28 cellular contexts compared by ENCODE assay signal in genomic region chr3:140160553-140160952, GRCh38.
"Had no signal": no experiment of that assay in that cellular context is flagged by ENCODE, and none has a peak within 500 bp of the region (broad histone marks: within the 10 kb centered on the region; RNA-seq: fewer than 3 reads in every experiment).

No MANE protein-coding gene starts in this region.

- H3K4me1 Mint-ChIP-seq: activated B cell treated with CpG ODN at 0.5 μM for 24 hours; activated CD4-positive, alpha-beta T cell treated with anti-CD3 and anti-CD28 coated beads for 36 hours; naive thymus-derived CD4-positive, alpha-beta T cell had no signal

- H3K27me3 ChIP-seq: adrenal gland, ascending aorta, colonic mucosa, dorsolateral prefrontal cortex, gastrocnemius medialis, left lung, neural progenitor cell, sigmoid colon, spleen, upper lobe of left lung had no signal

- H3K36me3 Mint-ChIP-seq: activated naive CD8-positive, alpha-beta T cell; naive thymus-derived CD4-positive, alpha-beta T cell had no signal

- H3K4me2 ChIP-seq: neural progenitor cell had no signal

- H3K4me3 ChIP-seq: adrenal gland, ascending aorta, colonic mucosa, dorsolateral prefrontal cortex, gastrocnemius medialis, left lung, neural progenitor cell, sigmoid colon, spleen, thoracic aorta, upper lobe of left lung had no signal

- H3K9me3 ChIP-seq: adrenal gland, ascending aorta, colonic mucosa, gastrocnemius medialis, left lung, sigmoid colon, thoracic aorta had no signal

- H3K9me3 Mint-ChIP-seq: activated B cell treated with CpG ODN at 0.5 μM for 24 hours; activated T-cell treated with anti-CD3 and anti-CD28 coated beads, Interleukin-2, amount 50 U/mL, for 4 hours; activated T-helper 2 cell treated with anti-CD3 and anti-CD28 coated beads, Interferon-gamma antibody, Interleukin-2, Interleukin-4, amounts not matched to agents 10 μg/mL and 5 μg/mL and 100 μg/mL, durations not matched to agents 14 hours and 24 hours and 36 hours had no signal

- H3K27me3 Mint-ChIP-seq: effector memory CD8-positive, alpha-beta T cell had no signal

- H3K4me3 Mint-ChIP-seq: activated B cell treated with CpG ODN at 0.5 μM for 24 hours; activated CD4-positive, alpha-beta T cell treated with anti-CD3 and anti-CD28 coated beads for 36 hours; activated naive CD8-positive, alpha-beta T cell; activated T-cell treated with anti-CD3 and anti-CD28 coated beads, Interleukin-2, amount 50 U/mL, for 4 hours; effector memory CD8-positive, alpha-beta T cell; naive thymus-derived CD4-positive, alpha-beta T cell; neural progenitor cell had no signal

- ATAC-seq: activated CD4-positive, alpha-beta T cell treated with anti-CD3 and anti-CD28 coated beads for 36 hours; activated T-cell treated with anti-CD3 and anti-CD28 coated beads, Interleukin-2, amount 50 U/mL, for 4 hours; effector memory CD8-positive, alpha-beta T cell; esophagus mucosa; gastrocnemius medialis; left lung; naive thymus-derived CD4-positive, alpha-beta T cell had no signal

- FAIRE-seq: endothelial cell of umbilical vein had no signal

- H3K9ac ChIP-seq: neural progenitor cell had no signal

- DNase-seq: activated B cell treated with CpG ODN at 0.5 μM for 24 hours; activated CD4-positive, alpha-beta T cell treated with anti-CD3 and anti-CD28 coated beads for 36 hours; activated CD4-positive, alpha-beta T cell treated with anti-CD3 and anti-CD28 coated beads, Interleukin-2, amount 50 U/mL, for 48 hours; activated CD8-positive, alpha-beta memory T cell treated with anti-CD3 and anti-CD28 coated beads, Interleukin-2, amount 50 U/mL, for 48 hours; activated naive CD4-positive, alpha-beta T cell; activated T-cell treated with anti-CD3 and anti-CD28 coated beads, Interleukin-2, amount 50 U/mL, for 4 hours; adrenal gland; central memory CD4-positive, alpha-beta T cell; colonic mucosa; dorsolateral prefrontal cortex; effector memory CD8-positive, alpha-beta T cell; gastrocnemius medialis; hippocampal formation; kidney glomerular epithelial cell; left lung; naive thymus-derived CD4-positive, alpha-beta T cell; sigmoid colon; spleen; stimulated activated CD4-positive, alpha-beta T cell treated with anti-CD3 and anti-CD28 coated beads, Interleukin-4, amount 100 ng/mL, for 1 hour; stimulated activated naive CD4-positive, alpha-beta T cell; upper lobe of left lung had no signal

- H2AFZ ChIP-seq: neural progenitor cell had no signal

- H3K36me3 ChIP-seq: adrenal gland, ascending aorta, colonic mucosa, gastrocnemius medialis, left lung, neural progenitor cell, sigmoid colon, spleen, thoracic aorta, upper lobe of left lung had no signal

- H3K4me1 ChIP-seq: adrenal gland, ascending aorta, colonic mucosa, gastrocnemius medialis, left lung, neural progenitor cell, sigmoid colon, spleen, upper lobe of left lung had no signal

- H3K27ac ChIP-seq: adrenal gland, ascending aorta, colonic mucosa, dorsolateral prefrontal cortex, gastrocnemius medialis, left lung, neural progenitor cell, sigmoid colon, spleen, thoracic aorta, upper lobe of left lung had no signal

- H3K27ac Mint-ChIP-seq: activated B cell treated with CpG ODN at 0.5 μM for 24 hours; activated CD4-positive, alpha-beta T cell treated with anti-CD3 and anti-CD28 coated beads for 36 hours; activated naive CD8-positive, alpha-beta T cell; activated T-helper 2 cell treated with anti-CD3 and anti-CD28 coated beads, Interferon-gamma antibody, Interleukin-2, Interleukin-4, amounts not matched to agents 10 μg/mL and 5 μg/mL and 100 μg/mL, durations not matched to agents 14 hours and 24 hours and 36 hours; effector memory CD8-positive, alpha-beta T cell; naive thymus-derived CD4-positive, alpha-beta T cell; neural progenitor cell had no signal
